ENCODE assay signal across 23 cellular contexts in the genomic region with DNA sequence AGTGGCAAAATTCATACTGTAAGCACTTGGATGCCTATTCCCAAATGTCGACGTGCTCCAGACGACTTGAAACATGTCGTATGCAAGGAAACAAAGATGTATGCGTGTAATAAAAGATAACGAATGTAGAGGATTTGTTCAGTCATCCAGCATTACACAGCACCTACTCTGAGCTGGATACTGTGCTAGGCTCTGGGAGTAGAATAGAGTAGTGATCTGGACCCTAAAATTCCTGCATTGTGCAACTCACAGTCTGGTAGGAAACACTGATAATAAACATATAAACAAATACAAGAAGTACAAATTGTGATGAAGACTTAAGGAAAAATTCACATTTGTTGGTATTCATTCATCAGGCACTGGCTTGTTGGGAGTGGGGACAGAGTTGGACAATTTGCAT. TPM values are rescaled to one million over a fixed set of nuclear protein-coding genes. Genes with fewer than 3 reads are reported as not detected.
DNase-seq lines count a peak whose midpoint lies in the region; ATAC-seq and TF ChIP-seq lines count a peak whose summit lies in the region.
"Had no signal": no experiment of that assay in that cellular context is flagged by ENCODE, and none has a peak within 500 bp of the region (broad histone marks: within the 10 kb centered on the region; RNA-seq: fewer than 3 reads in every experiment).

No MANE protein-coding gene starts in this region.

- peaks cover 16% of the 10 kb centered on the region for H3K36me3 Mint-ChIP-seq in activated naive CD4-positive, alpha-beta T cell treated with anti-CD3 and anti-CD28 coated beads, Interleukin-2, amount 10 ng/mL, durations not matched to agents 7 days and 5 days
- H3K36me3 Mint-ChIP-seq in WTC11 (no peaks in the 10 kb centered on the region), neural progenitor cell (no peaks in the 10 kb centered on the region)

- no peak for TF ChIP-seq CTCF in WTC11 (IDR thresholded peaks at IDR 0.05)
- TF ChIP-seq CTCF in hepatocyte (IDR thresholded peaks at IDR 0.05; ENCODE audit: poor library complexity) = no peak
- no peak for TF ChIP-seq CTCF in neural progenitor cell (IDR thresholded peaks at IDR 0.05)

- CTCF ChIA-PET in activated naive CD4-positive, alpha-beta T cell treated with anti-CD3 and anti-CD28 coated beads, Interleukin-2, amount 10 ng/mL, durations not matched to agents 7 days and 5 days (lab: Charles Lee) = no interaction called here
- CTCF ChIA-PET in WTC11 (lab: Charles Lee) = no interaction called here

- peaks cover 2% of the 10 kb centered on the region for H3K4me1 Mint-ChIP-seq in activated naive CD4-positive, alpha-beta T cell treated with anti-CD3 and anti-CD28 coated beads, Interleukin-2, amount 10 ng/mL, durations not matched to agents 7 days and 5 days
- H3K4me1 Mint-ChIP-seq in WTC11 (peaks cover 55% of the 10 kb centered on the region), neural progenitor cell (peaks cover 13% of the 10 kb centered on the region)

- H3K27me3 ChIP-seq in hepatocyte (peaks cover 95% of the 10 kb centered on the region), neural progenitor cell (peaks cover 100% of the 10 kb centered on the region)

- H3K27ac Mint-ChIP-seq in activated naive CD4-positive, alpha-beta T cell treated with anti-CD3 and anti-CD28 coated beads, Interleukin-2, amount 10 ng/mL, durations not matched to agents 7 days and 5 days = peak overlapping the region; percentile 21
- H3K27ac Mint-ChIP-seq in WTC11 = no peak overlapping the region
- H3K27ac Mint-ChIP-seq in neural progenitor cell = no peak overlapping the region

- peaks cover 3% of the 10 kb centered on the region for H3K9me3 Mint-ChIP-seq in activated naive CD4-positive, alpha-beta T cell treated with anti-CD3 and anti-CD28 coated beads, Interleukin-2, amount 10 ng/mL, durations not matched to agents 7 days and 5 days
- no peaks in the 10 kb centered on the region for H3K9me3 Mint-ChIP-seq in WTC11
- H3K9me3 Mint-ChIP-seq in neural progenitor cell = peaks cover 7% of the 10 kb centered on the region

- H3K9ac ChIP-seq in neural progenitor cell = no peak overlapping the region

- H3K79me2 ChIP-seq in hepatocyte = no peaks in the 10 kb centered on the region
- no peaks in the 10 kb centered on the region for H3K79me2 ChIP-seq in neural progenitor cell (ENCODE audit: low read depth)

- ATAC-seq in WTC11 (no peak), HG03342 (IDR thresholded peaks at IDR 0.05; ENCODE audit: unreplicated experiment) (no peak)

- H4K20me1 ChIP-seq in hepatocyte (ENCODE audit: insufficient read depth, poor library complexity, severe bottlenecking) (no peaks in the 10 kb centered on the region), neural progenitor cell (ENCODE audit: low read depth) (peaks cover 68% of the 10 kb centered on the region)

- H3K9me2 ChIP-seq in hepatocyte (replicated peaks; ENCODE audit: insufficient read depth) = no peaks in the 10 kb centered on the region

- H3K9me3 ChIP-seq in hepatocyte (ENCODE audit: low read depth) (no peaks in the 10 kb centered on the region), neural progenitor cell (ENCODE audit: low read depth) (no peaks in the 10 kb centered on the region)

- H3K36me3 ChIP-seq in hepatocyte (replicated peaks; ENCODE audit: insufficient read depth, low read depth) (no peaks in the 10 kb centered on the region), neural progenitor cell (no peaks in the 10 kb centered on the region)

- WGBS in hepatocyte (ENCODE audit: low lambda C conversion rate, missing lambda C conversion rate) = 29% methylated on average over 6 of the region's 6 CpGs

- no peak overlapping the region for H3K4me3 Mint-ChIP-seq in activated naive CD4-positive, alpha-beta T cell treated with anti-CD3 and anti-CD28 coated beads, Interleukin-2, amount 10 ng/mL, durations not matched to agents 7 days and 5 days
- peak overlapping the region; percentile 78; the same call in 1 of the 2 replicates for H3K4me3 Mint-ChIP-seq in WTC11
- H3K4me3 Mint-ChIP-seq in neural progenitor cell = peak overlapping the region; percentile 3

- peaks cover 14% of the 10 kb centered on the region for H3F3A ChIP-seq in neural progenitor cell (ENCODE audit: low read depth)

- H3K4me3 ChIP-seq in hepatocyte (no peak overlapping the region), neural progenitor cell (no peak overlapping the region)

- DNase-seq in activated naive CD4-positive, alpha-beta T cell treated with anti-CD3 and anti-CD28 coated beads, Interleukin-2, amount 10 ng/mL, durations not matched to agents 7 days and 5 days = no peak
- no peak for DNase-seq in activated naive CD4-positive, alpha-beta T cell treated with Interleukin-2 at 50 U/mL for 16 hours
- no peak for DNase-seq in WTC11 (ENCODE audit: low spot score)
- DNase-seq in hepatocyte (ENCODE audit: low spot score) = no peak
- no peak for DNase-seq in neural progenitor cell (ENCODE audit: low spot score)
- no peak for DNase-seq in NCI-H2227 treated with DMSO at 0.1 percent for 48 hours (lab: John Stamatoyannopoulos, UW)
- DNase-seq in NCI-H2081 treated with DMSO at 0.1 percent for 48 hours (lab: John Stamatoyannopoulos, UW) = no peak
- DNase-seq: AML-193, DMS 273 treated with DMSO at 0.1 percent for 48 hours, DND-41, HCEC 1CT, KG1, NCI-H1105 treated with DMSO at 0.1 percent for 48 hours, NCI-H1694, NCI-H2107, NCI-H226, NCI-H524, NCI-H82, OCI-M1, SIG-M5 had no signal

- H2AFZ ChIP-seq in hepatocyte (no peak overlapping the region), neural progenitor cell (replicated peaks) (no peak overlapping the region)

- POLR2A ChIA-PET in WTC11 (lab: Charles Lee) = no interaction called here

- H3K4me2 ChIP-seq in hepatocyte (peak overlapping the region; percentile 93), neural progenitor cell (no peak overlapping the region)

- peak overlapping the region; percentile 33 for H3K27ac ChIP-seq in hepatocyte
- H3K27ac ChIP-seq in neural progenitor cell = no peak overlapping the region
- H3K27ac ChIP-seq: 22Rv1, C4-2B had no signal

- H3K27me3 Mint-ChIP-seq in activated naive CD4-positive, alpha-beta T cell treated with anti-CD3 and anti-CD28 coated beads, Interleukin-2, amount 10 ng/mL, durations not matched to agents 7 days and 5 days = peaks cover 99% of the 10 kb centered on the region
- H3K27me3 Mint-ChIP-seq in WTC11 (ENCODE audit: low read depth) (peaks cover 99% of the 10 kb centered on the region), neural progenitor cell (ENCODE audit: insufficient read depth, low read depth) (peaks cover 91% of the 10 kb centered on the region)

- H3K4me1 ChIP-seq in hepatocyte (ENCODE audit: insufficient read depth) (peaks cover 6% of the 10 kb centered on the region), neural progenitor cell (peaks cover 6% of the 10 kb centered on the region)

TF ChIP-seq in WTC11, 78 proteins besides CTCF, POLR2A, EP300 and RAD21 (continues in another document):
- TF ChIP-seq, protein P1, sequence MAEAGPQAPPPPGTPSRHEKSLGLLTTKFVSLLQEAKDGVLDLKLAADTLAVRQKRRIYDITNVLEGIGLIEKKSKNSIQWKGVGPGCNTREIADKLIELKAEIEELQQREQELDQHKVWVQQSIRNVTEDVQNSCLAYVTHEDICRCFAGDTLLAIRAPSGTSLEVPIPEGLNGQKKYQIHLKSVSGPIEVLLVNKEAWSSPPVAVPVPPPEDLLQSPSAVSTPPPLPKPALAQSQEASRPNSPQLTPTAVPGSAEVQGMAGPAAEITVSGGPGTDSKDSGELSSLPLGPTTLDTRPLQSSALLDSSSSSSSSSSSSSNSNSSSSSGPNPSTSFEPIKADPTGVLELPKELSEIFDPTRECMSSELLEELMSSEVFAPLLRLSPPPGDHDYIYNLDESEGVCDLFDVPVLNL (CRISPR knock-in tag; IDR thresholded peaks at IDR 0.05; ENCODE audit: borderline replicate concordance, low read depth) = no peak
- TF ChIP-seq, protein P2, sequence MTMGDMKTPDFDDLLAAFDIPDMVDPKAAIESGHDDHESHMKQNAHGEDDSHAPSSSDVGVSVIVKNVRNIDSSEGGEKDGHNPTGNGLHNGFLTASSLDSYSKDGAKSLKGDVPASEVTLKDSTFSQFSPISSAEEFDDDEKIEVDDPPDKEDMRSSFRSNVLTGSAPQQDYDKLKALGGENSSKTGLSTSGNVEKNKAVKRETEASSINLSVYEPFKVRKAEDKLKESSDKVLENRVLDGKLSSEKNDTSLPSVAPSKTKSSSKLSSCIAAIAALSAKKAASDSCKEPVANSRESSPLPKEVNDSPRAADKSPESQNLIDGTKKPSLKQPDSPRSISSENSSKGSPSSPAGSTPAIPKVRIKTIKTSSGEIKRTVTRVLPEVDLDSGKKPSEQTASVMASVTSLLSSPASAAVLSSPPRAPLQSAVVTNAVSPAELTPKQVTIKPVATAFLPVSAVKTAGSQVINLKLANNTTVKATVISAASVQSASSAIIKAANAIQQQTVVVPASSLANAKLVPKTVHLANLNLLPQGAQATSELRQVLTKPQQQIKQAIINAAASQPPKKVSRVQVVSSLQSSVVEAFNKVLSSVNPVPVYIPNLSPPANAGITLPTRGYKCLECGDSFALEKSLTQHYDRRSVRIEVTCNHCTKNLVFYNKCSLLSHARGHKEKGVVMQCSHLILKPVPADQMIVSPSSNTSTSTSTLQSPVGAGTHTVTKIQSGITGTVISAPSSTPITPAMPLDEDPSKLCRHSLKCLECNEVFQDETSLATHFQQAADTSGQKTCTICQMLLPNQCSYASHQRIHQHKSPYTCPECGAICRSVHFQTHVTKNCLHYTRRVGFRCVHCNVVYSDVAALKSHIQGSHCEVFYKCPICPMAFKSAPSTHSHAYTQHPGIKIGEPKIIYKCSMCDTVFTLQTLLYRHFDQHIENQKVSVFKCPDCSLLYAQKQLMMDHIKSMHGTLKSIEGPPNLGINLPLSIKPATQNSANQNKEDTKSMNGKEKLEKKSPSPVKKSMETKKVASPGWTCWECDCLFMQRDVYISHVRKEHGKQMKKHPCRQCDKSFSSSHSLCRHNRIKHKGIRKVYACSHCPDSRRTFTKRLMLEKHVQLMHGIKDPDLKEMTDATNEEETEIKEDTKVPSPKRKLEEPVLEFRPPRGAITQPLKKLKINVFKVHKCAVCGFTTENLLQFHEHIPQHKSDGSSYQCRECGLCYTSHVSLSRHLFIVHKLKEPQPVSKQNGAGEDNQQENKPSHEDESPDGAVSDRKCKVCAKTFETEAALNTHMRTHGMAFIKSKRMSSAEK (CRISPR knock-in tag; IDR thresholded peaks at IDR 0.05; ENCODE audit: borderline replicate concordance) = no peak
- TF ChIP-seq SMAD4 (CRISPR knock-in tag; IDR thresholded peaks at IDR 0.05) (no peak), SP1 (CRISPR knock-in tag; conservative IDR thresholded peaks at IDR 0.05) (no peak), OVOL2 (CRISPR knock-in tag; IDR thresholded peaks at IDR 0.05; ENCODE audit: borderline replicate concordance) (no peak), GABPB1 (CRISPR knock-in tag; IDR thresholded peaks at IDR 0.05) (no peak), TEAD1 (CRISPR knock-in tag; IDR thresholded peaks at IDR 0.05) (no peak)
- TF ChIP-seq, protein P3, sequence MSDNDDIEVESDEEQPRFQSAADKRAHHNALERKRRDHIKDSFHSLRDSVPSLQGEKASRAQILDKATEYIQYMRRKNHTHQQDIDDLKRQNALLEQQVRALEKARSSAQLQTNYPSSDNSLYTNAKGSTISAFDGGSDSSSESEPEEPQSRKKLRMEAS (CRISPR knock-in tag; IDR thresholded peaks at IDR 0.05) = no peak

RNA-seq across cellular contexts. Expression of a gene that starts 5.7 kb away (rescaled TPM):
- 0.24 to 0.37 TPM (median 0.25 TPM) in 3 replicates for total RNA-seq in WTC11 (2021)
- 14.7 and 14.8 TPM in 2 replicates for total RNA-seq in hepatocyte
- 2.4 and 4.5 TPM in 2 replicates for polyA plus RNA-seq in hepatocyte
- not detected in 2 replicates for total RNA-seq in neural progenitor cell (ENCODE audit: low replicate concordance)

Comparison
In these comparisons a context has a peak if more than half of its experiments do, and no peak if none do; other contexts are left out.
1. RNA of a gene that starts 5.7 kb away (total RNA-seq): 14.7 to 14.8 TPM in hepatocyte; 0.24 to 0.37 TPM in WTC11 and not detected in neural progenitor cell; every median in the first group is over 10 times any median in the second.